In genomic region chr6:38316099-38316868, GRCh38 we compare ENCODE assay signal across 1 cellular context.
TF ChIP-seq lines count a peak whose summit lies in the region.

No MANE protein-coding gene starts in this region.

TF ChIP-seq in GM12878, 131 proteins besides CTCF, POLR2A, EP300 and RAD21 (continued from another document and continues in another):
- no peak for TF ChIP-seq BCLAF1 (IDR thresholded peaks at IDR 0.05)
- TF ChIP-seq CREM (IDR thresholded peaks at IDR 0.05; ENCODE audit: low read depth): peak; percentile 42; the same call in 1 of the 2 replicates
- TF ChIP-seq YBX1 (IDR thresholded peaks at IDR 0.05): no peak
- TF ChIP-seq NFYA (IDR thresholded peaks at IDR 0.05; ENCODE audit: borderline replicate concordance, low read depth, low read length): no peak
- TF ChIP-seq CEBPB (IDR thresholded peaks at IDR 0.05; ENCODE audit: borderline replicate concordance in 1 of 2, low read depth in 2 of 2, low read length in 2 of 2): peak in 1 of 2 experiments; percentile 62; a peak in 1 of 4 replicates
- no peak for TF ChIP-seq HDAC2 (IDR thresholded peaks at IDR 0.05)
- TF ChIP-seq RAD51 (IDR thresholded peaks at IDR 0.05): no peak
- TF ChIP-seq WRNIP1 (IDR thresholded peaks at IDR 0.05; ENCODE audit: borderline replicate concordance, low read depth, low read length): no peak
- no peak for TF ChIP-seq DPF2 (IDR thresholded peaks at IDR 0.05)
- TF ChIP-seq E2F8 (IDR thresholded peaks at IDR 0.05; ENCODE audit: low read depth, partially characterized antibody): no peak
- TF ChIP-seq EED (IDR thresholded peaks at IDR 0.05; ENCODE audit: low read depth): no peak
- no peak for TF ChIP-seq ZBTB33 (IDR thresholded peaks at IDR 0.05)
- TF ChIP-seq IRF3 (IDR thresholded peaks at IDR 0.05): no peak
- TF ChIP-seq ZZZ3 (IDR thresholded peaks at IDR 0.05; ENCODE audit: control insufficient read depth, insufficient read length, low read depth): no peak
- TF ChIP-seq POLR2AphosphoS2 (IDR thresholded peaks at IDR 0.05; ENCODE audit: low read depth, low read length): no peak
- TF ChIP-seq MAX (IDR thresholded peaks at IDR 0.05; ENCODE audit: low read depth, low read length): no peak
- TF ChIP-seq ZNF217 (IDR thresholded peaks at IDR 0.05): peak; percentile 74; the same call in 1 of the 2 replicates
- no peak for TF ChIP-seq CBFB (IDR thresholded peaks at IDR 0.05; ENCODE audit: low read depth)
- TF ChIP-seq ELK1 (IDR thresholded peaks at IDR 0.05; ENCODE audit: low read depth, low read length): no peak
- TF ChIP-seq TCF12 (IDR thresholded peaks at IDR 0.05; ENCODE audit: low read depth, low read length): no peak
- no peak for TF ChIP-seq SMC3 (IDR thresholded peaks at IDR 0.05; ENCODE audit: borderline replicate concordance, low read length)
- TF ChIP-seq TARDBP (IDR thresholded peaks at IDR 0.05; ENCODE audit: borderline replicate concordance): no peak
- TF ChIP-seq POLR2AphosphoS5 (IDR thresholded peaks at IDR 0.05; ENCODE audit: low read length): no peak
- TF ChIP-seq USF1 (IDR thresholded peaks at IDR 0.05; ENCODE audit: borderline replicate concordance, extremely low read length, insufficient read depth, low read depth, low read length): no peak
- no peak for TF ChIP-seq HCFC1 (IDR thresholded peaks at IDR 0.05; ENCODE audit: low read length)
- TF ChIP-seq PML (IDR thresholded peaks at IDR 0.05; ENCODE audit: low read length): no peak
- TF ChIP-seq CBX5 (IDR thresholded peaks at IDR 0.05; ENCODE audit: low read depth): no peak; the same call in 1 of the 2 replicates
- no peak for TF ChIP-seq ZBTB4 (CRISPR knock-in tag; IDR thresholded peaks at IDR 0.05)
- peak; percentile 62 for TF ChIP-seq ATF7 (IDR thresholded peaks at IDR 0.05; ENCODE audit: low read depth)
- TF ChIP-seq NR2C1 (IDR thresholded peaks at IDR 0.05): no peak
- 0 out of 2 replicates have a peak, but pooled peaks have one; percentile 27 for TF ChIP-seq BCL11A (IDR thresholded peaks at IDR 0.05; ENCODE audit: low read depth, low read length)
- no peak for TF ChIP-seq CREB1 (IDR thresholded peaks at IDR 0.05; ENCODE audit: low read depth)
- TF ChIP-seq SIN3A (IDR thresholded peaks at IDR 0.05; ENCODE audit: low read depth, low read length): no peak
- TF ChIP-seq ZBTB40 (IDR thresholded peaks at IDR 0.05; ENCODE audit: borderline replicate concordance): no peak
- 0 out of 2 replicates have a peak, but pooled peaks have one; percentile 43 for TF ChIP-seq JUND (IDR thresholded peaks at IDR 0.05; ENCODE audit: low read depth, low read length)
- no peak for TF ChIP-seq SREBF2 (IDR thresholded peaks at IDR 0.05; ENCODE audit: low read length)
- peak; percentile 72 for TF ChIP-seq SKIL (IDR thresholded peaks at IDR 0.05; ENCODE audit: low read depth, poor library complexity, severe bottlenecking)
- TF ChIP-seq FOXM1 (IDR thresholded peaks at IDR 0.05; ENCODE audit: low read depth, low read length): peak; percentile 91; the same call in 1 of the 2 replicates
